Comparison of ENCODE assay signal across 11 cellular contexts in genomic region chr19:39247701-39248664, GRCh38. TPM values are rescaled to one million over a fixed set of nuclear protein-coding genes. Genes with fewer than 3 reads are reported as not detected.
DNase-seq lines count a peak whose midpoint lies in the region; ATAC-seq and TF ChIP-seq lines count a peak whose summit lies in the region.
"Had no signal": no experiment of that assay in that cellular context is flagged by ENCODE, and none has a peak within 500 bp of the region (broad histone marks: within the 10 kb centered on the region; RNA-seq: fewer than 3 reads in every experiment).

No MANE protein-coding gene starts in this region.

- no peaks in the 10 kb centered on the region for H3K36me3 ChIP-seq in ACC112 (ENCODE audit: insufficient read depth, low read length)
- H3K36me3 ChIP-seq in mucosa of descending colon (ENCODE audit: low read depth): no peaks in the 10 kb centered on the region
- H3K36me3 ChIP-seq in Caco-2 (ENCODE audit: control insufficient read depth, insufficient read depth, low read length): no peaks in the 10 kb centered on the region

- H3K27me3 ChIP-seq in ACC112 (ENCODE audit: insufficient read depth, low read length) (peaks cover 11% of the 10 kb centered on the region; the same call in 1 of the 2 replicates), Caco-2 (replicated peaks; ENCODE audit: control insufficient read depth, insufficient read depth, low read length) (no peaks in the 10 kb centered on the region)

- no peaks in the 10 kb centered on the region for H3K9me3 Mint-ChIP-seq in effector memory CD8-positive, alpha-beta T cell
- peaks cover 12% of the 10 kb centered on the region for H3K9me3 Mint-ChIP-seq in Caco-2 (ENCODE audit: unreplicated experiment)

- TF ChIP-seq CTCF in mucosa of descending colon (IDR thresholded peaks at IDR 0.05) (no peak), Caco-2 (IDR thresholded peaks at IDR 0.05; ENCODE audit: insufficient read depth in 1 of 2, low read depth in 1 of 2, low read length in 1 of 2, severe bottlenecking in 1 of 2, unreplicated experiment in 1 of 2) (no peak)

- no peak overlapping the region for H2AFZ ChIP-seq in ACC112 (ENCODE audit: low read length, unreplicated experiment)

- H3K27ac ChIP-seq in ACC112 (ENCODE audit: low read depth, low read length): no peak overlapping the region

- DNase-seq in HUDEP-2 (lab: John Stamatoyannopoulos, UW; ENCODE audit: unreplicated experiment in 76 of 76) (peak in 53 of 76 experiments; percentile 18 to 68 (median 52)), mucosa of descending colon (no peak), NCI-H1105 treated with DMSO at 0.1 percent for 48 hours (lab: John Stamatoyannopoulos, UW) (no peak), Caco-2 (no peak)
- no peak for DNase-seq in effector memory CD8-positive, alpha-beta T cell

- peak overlapping the region in 1 of 2 donors; percentile 10 for H3K4me3 Mint-ChIP-seq in effector memory CD8-positive, alpha-beta T cell
- no peak overlapping the region for H3K4me3 Mint-ChIP-seq in Caco-2 (ENCODE audit: unreplicated experiment)

- no peaks in the 10 kb centered on the region for H3K79me2 ChIP-seq in ACC112 (ENCODE audit: control insufficient read depth, insufficient read depth, low read length, unreplicated experiment)

- ATAC-seq in effector memory CD8-positive, alpha-beta T cell (replicated peaks): peak; percentile 63
- ATAC-seq in mucosa of descending colon (peak; percentile 61), HG02885 (IDR thresholded peaks at IDR 0.05; ENCODE audit: poor library complexity, unreplicated experiment) (no peak), GM21717 (IDR thresholded peaks at IDR 0.05; ENCODE audit: unreplicated experiment) (no peak)

- H3K4me1 ChIP-seq in ACC112 (ENCODE audit: control insufficient read depth, insufficient read depth, low read length, unreplicated experiment) (no peaks in the 10 kb centered on the region), mucosa of descending colon (ENCODE audit: low read depth) (no peaks in the 10 kb centered on the region), Caco-2 (peaks cover 19% of the 10 kb centered on the region)

- CTCF ChIA-PET in Caco-2 (lab: Charles Lee): no interaction called here

- H3K4me3 ChIP-seq in ACC112 (ENCODE audit: low read depth, low read length) (peak overlapping the region; percentile 74), mucosa of descending colon (no peak overlapping the region), Caco-2 (ENCODE audit: low read depth, low read length) (no peak overlapping the region)

- peaks cover 0 to 33% of the 10 kb centered on the region in 2 donors for H3K27me3 Mint-ChIP-seq in effector memory CD8-positive, alpha-beta T cell
- H3K27me3 Mint-ChIP-seq in Caco-2 (ENCODE audit: insufficient read depth, unreplicated experiment): no peaks in the 10 kb centered on the region

- peaks cover 0 to 7% of the 10 kb centered on the region in 2 donors for H3K4me1 Mint-ChIP-seq in effector memory CD8-positive, alpha-beta T cell (ENCODE audit: low read depth in 2 of 2)
- peaks cover 15% of the 10 kb centered on the region for H3K4me1 Mint-ChIP-seq in Caco-2 (ENCODE audit: low read depth, unreplicated experiment)

- BruUV-seq in Caco-2 (replicated peaks; lab: Mats Ljungman, UMichigan): no TSS peak

- no peak overlapping the region for H3K27ac Mint-ChIP-seq in effector memory CD8-positive, alpha-beta T cell
- H3K27ac Mint-ChIP-seq in Caco-2 (ENCODE audit: unreplicated experiment): no peak overlapping the region
- H3K27ac Mint-ChIP-seq: activated naive CD8-positive, alpha-beta T cell had no signal

- no peaks in the 10 kb centered on the region for H3K36me3 Mint-ChIP-seq in effector memory CD8-positive, alpha-beta T cell (ENCODE audit: insufficient read depth)
- H3K36me3 Mint-ChIP-seq in Caco-2 (ENCODE audit: insufficient read depth, unreplicated experiment): no peaks in the 10 kb centered on the region
- H3K36me3 Mint-ChIP-seq: activated naive CD8-positive, alpha-beta T cell had no signal

- intact Hi-C loops in mucosa of descending colon (cut with DNase I, micrococcal nuclease) (no loop called here), Caco-2 (cut with micrococcal nuclease; ENCODE audit: unreplicated experiment) (no loop called here)

- POLR2A ChIA-PET in Caco-2 (lab: Charles Lee): no interaction called here

- no peaks in the 10 kb centered on the region for H3K9me3 ChIP-seq in mucosa of descending colon
- H3K9me3 ChIP-seq in Caco-2: no peaks in the 10 kb centered on the region

RNA-seq across cellular contexts. Expression of gene IFNL4, which starts 0.7 kb away (rescaled TPM):
- total RNA-seq in mucosa of descending colon (not detected), Caco-2 (2022) (not detected in 2 replicates)
- total RNA-seq: urinary bladder had no signal

RNA-seq across cellular contexts. Expression of gene IFNL3, which starts 3.2 kb away (rescaled TPM):
- total RNA-seq in mucosa of descending colon (not detected), Caco-2 (2022) (not detected in 2 replicates)
- total RNA-seq: mononuclear cell, urinary bladder had no signal

RNA-seq across cellular contexts. Expression of gene IFNL2, which starts 20.2 kb away (rescaled TPM):
- total RNA-seq in mucosa of descending colon: not detected
- total RNA-seq in Caco-2 (2022): not detected in 2 replicates
- total RNA-seq: mononuclear cell, urinary bladder had no signal

RNA-seq across cellular contexts. Expression of gene SYCN, which starts 43.9 kb away (rescaled TPM):
- total RNA-seq in mucosa of descending colon (not detected), Caco-2 (2022) (not detected in 2 replicates)
- total RNA-seq: mononuclear cell, urinary bladder had no signal

RNA-seq across cellular contexts. Expression of gene IFNL1, which starts 48.2 kb away (rescaled TPM):
- not detected for total RNA-seq in mucosa of descending colon
- total RNA-seq in Caco-2 (2022): not detected in 2 replicates
- total RNA-seq: mononuclear cell, urinary bladder had no signal

Comparison
In these comparisons a context has a peak if more than half of its experiments do, and no peak if none do; other contexts are left out.
1. DNase-seq: peak in HUDEP-2 (53 of 76); none in effector memory CD8-positive, alpha-beta T cell (0 of 3), mucosa of descending colon (0 of 3), NCI-H1105 treated with DMSO at 0.1 percent for 48 hours (single experiment) and Caco-2 (0 of 2).
2. ATAC-seq: peak in effector memory CD8-positive, alpha-beta T cell (single experiment) and mucosa of descending colon (single experiment); none in HG02885 (single experiment) and GM21717 (single experiment).